In the genomic region with DNA sequence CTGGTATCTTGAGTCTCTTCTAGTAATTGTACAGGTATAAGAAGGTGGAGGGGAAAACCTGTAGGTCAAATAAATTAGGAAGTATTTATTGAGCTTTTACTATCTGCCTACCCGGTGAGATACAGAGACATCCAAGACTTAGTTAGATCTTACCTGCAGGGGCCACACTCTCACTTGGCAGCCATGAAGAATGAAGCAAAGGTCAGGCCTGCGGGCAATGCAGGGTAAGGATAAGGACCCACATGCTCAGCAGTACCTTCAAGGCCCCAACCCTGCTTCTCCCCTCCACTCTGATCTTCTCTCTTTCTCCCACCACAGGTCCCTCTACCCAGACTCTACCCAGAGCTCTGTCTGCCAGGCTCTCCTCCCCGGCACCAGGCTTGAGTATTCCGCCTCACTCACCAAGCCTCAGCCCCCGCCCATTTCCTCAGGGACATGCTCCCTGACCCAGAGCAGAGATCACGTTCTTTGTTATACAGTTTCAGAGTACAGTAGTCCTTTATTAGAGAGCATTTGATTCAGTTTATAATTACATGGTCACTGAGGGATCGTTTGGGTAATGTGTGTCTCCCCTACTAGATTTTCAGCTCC, we compare ENCODE assay signal across 2 cellular contexts.
TF ChIP-seq lines count a peak whose summit lies in the region.

No MANE protein-coding gene starts in this region.

TF ChIP-seq in HCT116, 20 proteins besides CTCF, POLR2A, EP300 and RAD21:
- TF ChIP-seq JUND (IDR thresholded peaks at IDR 0.05), result no peak
- no peak for TF ChIP-seq ELF1 (IDR thresholded peaks at IDR 0.05; ENCODE audit: borderline replicate concordance, low read depth)
- no peak for TF ChIP-seq FOSL1 (IDR thresholded peaks at IDR 0.05; ENCODE audit: low read depth)
- no peak for TF ChIP-seq POLR2AphosphoS5 (IDR thresholded peaks at IDR 0.05; ENCODE audit: low read depth, low read length)
- TF ChIP-seq, protein P1, sequence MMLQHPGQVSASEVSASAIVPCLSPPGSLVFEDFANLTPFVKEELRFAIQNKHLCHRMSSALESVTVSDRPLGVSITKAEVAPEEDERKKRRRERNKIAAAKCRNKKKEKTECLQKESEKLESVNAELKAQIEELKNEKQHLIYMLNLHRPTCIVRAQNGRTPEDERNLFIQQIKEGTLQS (IDR thresholded peaks at IDR 0.05), result no peak
- TF ChIP-seq ZFX (IDR thresholded peaks at IDR 0.05), result no peak
- TF ChIP-seq EZH2 (IDR thresholded peaks at IDR 0.05), result no peak
- no peak for TF ChIP-seq ZNF274 (IDR thresholded peaks at IDR 0.05; ENCODE audit: low read depth, low read length)
- TF ChIP-seq, protein P2, sequence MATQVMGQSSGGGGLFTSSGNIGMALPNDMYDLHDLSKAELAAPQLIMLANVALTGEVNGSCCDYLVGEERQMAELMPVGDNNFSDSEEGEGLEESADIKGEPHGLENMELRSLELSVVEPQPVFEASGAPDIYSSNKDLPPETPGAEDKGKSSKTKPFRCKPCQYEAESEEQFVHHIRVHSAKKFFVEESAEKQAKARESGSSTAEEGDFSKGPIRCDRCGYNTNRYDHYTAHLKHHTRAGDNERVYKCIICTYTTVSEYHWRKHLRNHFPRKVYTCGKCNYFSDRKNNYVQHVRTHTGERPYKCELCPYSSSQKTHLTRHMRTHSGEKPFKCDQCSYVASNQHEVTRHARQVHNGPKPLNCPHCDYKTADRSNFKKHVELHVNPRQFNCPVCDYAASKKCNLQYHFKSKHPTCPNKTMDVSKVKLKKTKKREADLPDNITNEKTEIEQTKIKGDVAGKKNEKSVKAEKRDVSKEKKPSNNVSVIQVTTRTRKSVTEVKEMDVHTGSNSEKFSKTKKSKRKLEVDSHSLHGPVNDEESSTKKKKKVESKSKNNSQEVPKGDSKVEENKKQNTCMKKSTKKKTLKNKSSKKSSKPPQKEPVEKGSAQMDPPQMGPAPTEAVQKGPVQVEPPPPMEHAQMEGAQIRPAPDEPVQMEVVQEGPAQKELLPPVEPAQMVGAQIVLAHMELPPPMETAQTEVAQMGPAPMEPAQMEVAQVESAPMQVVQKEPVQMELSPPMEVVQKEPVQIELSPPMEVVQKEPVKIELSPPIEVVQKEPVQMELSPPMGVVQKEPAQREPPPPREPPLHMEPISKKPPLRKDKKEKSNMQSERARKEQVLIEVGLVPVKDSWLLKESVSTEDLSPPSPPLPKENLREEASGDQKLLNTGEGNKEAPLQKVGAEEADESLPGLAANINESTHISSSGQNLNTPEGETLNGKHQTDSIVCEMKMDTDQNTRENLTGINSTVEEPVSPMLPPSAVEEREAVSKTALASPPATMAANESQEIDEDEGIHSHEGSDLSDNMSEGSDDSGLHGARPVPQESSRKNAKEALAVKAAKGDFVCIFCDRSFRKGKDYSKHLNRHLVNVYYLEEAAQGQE (IDR thresholded peaks at IDR 0.05; ENCODE audit: low read depth), result no peak
- TF ChIP-seq TCF7L2 (IDR thresholded peaks at IDR 0.05; ENCODE audit: borderline replicate concordance, extremely low read depth, insufficient read depth, insufficient read length), result no peak
- TF ChIP-seq SIN3A (IDR thresholded peaks at IDR 0.05; ENCODE audit: low read depth), result no peak
- no peak for TF ChIP-seq CBX3 (IDR thresholded peaks at IDR 0.05; ENCODE audit: low read depth)
- no peak for TF ChIP-seq SRF (IDR thresholded peaks at IDR 0.05; ENCODE audit: low read depth)
- no peak for TF ChIP-seq EGR1 (IDR thresholded peaks at IDR 0.05; ENCODE audit: low read depth)
- TF ChIP-seq YY1 (IDR thresholded peaks at IDR 0.05; ENCODE audit: extremely low read depth, insufficient replicate concordance, low read depth, low read length), result no peak
- TF ChIP-seq, protein P3, sequence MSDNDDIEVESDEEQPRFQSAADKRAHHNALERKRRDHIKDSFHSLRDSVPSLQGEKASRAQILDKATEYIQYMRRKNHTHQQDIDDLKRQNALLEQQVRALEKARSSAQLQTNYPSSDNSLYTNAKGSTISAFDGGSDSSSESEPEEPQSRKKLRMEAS (IDR thresholded peaks at IDR 0.05), result no peak
- TF ChIP-seq SP1 (IDR thresholded peaks at IDR 0.05; ENCODE audit: low read depth), result no peak
- TF ChIP-seq CEBPB (IDR thresholded peaks at IDR 0.05; ENCODE audit: low read depth), result no peak
- no peak for TF ChIP-seq EZH2phosphoT487 (IDR thresholded peaks at IDR 0.05; ENCODE audit: borderline replicate concordance)
- TF ChIP-seq, protein P4, sequence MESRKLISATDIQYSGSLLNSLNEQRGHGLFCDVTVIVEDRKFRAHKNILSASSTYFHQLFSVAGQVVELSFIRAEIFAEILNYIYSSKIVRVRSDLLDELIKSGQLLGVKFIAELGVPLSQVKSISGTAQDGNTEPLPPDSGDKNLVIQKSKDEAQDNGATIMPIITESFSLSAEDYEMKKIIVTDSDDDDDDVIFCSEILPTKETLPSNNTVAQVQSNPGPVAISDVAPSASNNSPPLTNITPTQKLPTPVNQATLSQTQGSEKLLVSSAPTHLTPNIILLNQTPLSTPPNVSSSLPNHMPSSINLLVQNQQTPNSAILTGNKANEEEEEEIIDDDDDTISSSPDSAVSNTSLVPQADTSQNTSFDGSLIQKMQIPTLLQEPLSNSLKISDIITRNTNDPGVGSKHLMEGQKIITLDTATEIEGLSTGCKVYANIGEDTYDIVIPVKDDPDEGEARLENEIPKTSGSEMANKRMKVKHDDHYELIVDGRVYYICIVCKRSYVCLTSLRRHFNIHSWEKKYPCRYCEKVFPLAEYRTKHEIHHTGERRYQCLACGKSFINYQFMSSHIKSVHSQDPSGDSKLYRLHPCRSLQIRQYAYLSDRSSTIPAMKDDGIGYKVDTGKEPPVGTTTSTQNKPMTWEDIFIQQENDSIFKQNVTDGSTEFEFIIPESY (IDR thresholded peaks at IDR 0.05; ENCODE audit: extremely low read depth, insufficient replicate concordance, low read length), result no peak

TF ChIP-seq in H1, 55 proteins besides CTCF, POLR2A, EP300 and RAD21:
- no peak for TF ChIP-seq RFX5 (IDR thresholded peaks at IDR 0.05; ENCODE audit: borderline replicate concordance, low read depth, low read length)
- no peak for TF ChIP-seq SIRT6 (IDR thresholded peaks at IDR 0.05; ENCODE audit: low read length)
- peak; percentile 26 for TF ChIP-seq ASH2L (IDR thresholded peaks at IDR 0.05; ENCODE audit: low read length)
- TF ChIP-seq, protein P5, sequence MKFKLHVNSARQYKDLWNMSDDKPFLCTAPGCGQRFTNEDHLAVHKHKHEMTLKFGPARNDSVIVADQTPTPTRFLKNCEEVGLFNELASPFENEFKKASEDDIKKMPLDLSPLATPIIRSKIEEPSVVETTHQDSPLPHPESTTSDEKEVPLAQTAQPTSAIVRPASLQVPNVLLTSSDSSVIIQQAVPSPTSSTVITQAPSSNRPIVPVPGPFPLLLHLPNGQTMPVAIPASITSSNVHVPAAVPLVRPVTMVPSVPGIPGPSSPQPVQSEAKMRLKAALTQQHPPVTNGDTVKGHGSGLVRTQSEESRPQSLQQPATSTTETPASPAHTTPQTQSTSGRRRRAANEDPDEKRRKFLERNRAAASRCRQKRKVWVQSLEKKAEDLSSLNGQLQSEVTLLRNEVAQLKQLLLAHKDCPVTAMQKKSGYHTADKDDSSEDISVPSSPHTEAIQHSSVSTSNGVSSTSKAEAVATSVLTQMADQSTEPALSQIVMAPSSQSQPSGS (IDR thresholded peaks at IDR 0.05; ENCODE audit: low read length), result no peak
- TF ChIP-seq YY1 (IDR thresholded peaks at IDR 0.05; ENCODE audit: low read depth, low read length), result peak; percentile 59
- TF ChIP-seq POLR2AphosphoS5 (IDR thresholded peaks at IDR 0.05; ENCODE audit: low read depth, low read length), result 0 out of 2 replicates have a peak, but pooled peaks have one; percentile 21
- no peak for TF ChIP-seq SAP30 (IDR thresholded peaks at IDR 0.05; ENCODE audit: insufficient read depth, insufficient replicate concordance, low read length)
